ENCODE assay signal across 19 cellular contexts in genomic region chr12:38995249-38995648, GRCh38.
DNase-seq lines count a peak whose midpoint lies in the region; ATAC-seq and TF ChIP-seq lines count a peak whose summit lies in the region.
"Had no signal": no experiment of that assay in that cellular context is flagged by ENCODE, and none has a peak within 500 bp of the region (broad histone marks: within the 10 kb centered on the region; RNA-seq: fewer than 3 reads in every experiment).

No MANE protein-coding gene starts in this region.

- H3K36me3 ChIP-seq in PC-3 (ENCODE audit: low read depth, low read length) (no peaks in the 10 kb centered on the region), neural cell (ENCODE audit: insufficient read depth, low read length) (no peaks in the 10 kb centered on the region), smooth muscle cell (ENCODE audit: low read depth) (no peaks in the 10 kb centered on the region)
- H3K36me3 ChIP-seq: BE2C; BLaER1 treated with 17β-estradiol and CSF1 and Interleukin-3, amounts not matched to agents 10 nM and 100 nM had no signal

- TF ChIP-seq RAD21 in neural cell (conservative IDR thresholded peaks at IDR 0.05): no peak

- H3K27ac ChIP-seq in PC-3 (ENCODE audit: low read length): no peak overlapping the region
- peak overlapping the region; percentile 40 for H3K27ac ChIP-seq in neural cell (ENCODE audit: low read length)
- no peak overlapping the region for H3K27ac ChIP-seq in smooth muscle cell (ENCODE audit: low read depth)
- H3K27ac ChIP-seq: 22Rv1; BLaER1 treated with 17β-estradiol and CSF1 and Interleukin-3, amounts not matched to agents 10 nM and 100 nM had no signal

- no peak overlapping the region for H3K4me2 ChIP-seq in PC-3 (ENCODE audit: low read length)
- H3K4me2 ChIP-seq in neural cell (ENCODE audit: low read length): no peak overlapping the region
- H3K4me2 ChIP-seq in smooth muscle cell: no peak overlapping the region
- H3K4me2 ChIP-seq: BLaER1 treated with 17β-estradiol and CSF1 and Interleukin-3, amounts not matched to agents 10 nM and 100 nM; GM23338 had no signal

- H4K20me1 ChIP-seq in PC-3 (ENCODE audit: low read length) (no peaks in the 10 kb centered on the region), neural cell (ENCODE audit: insufficient read depth) (no peaks in the 10 kb centered on the region), smooth muscle cell (ENCODE audit: low read depth) (no peaks in the 10 kb centered on the region)
- H4K20me1 ChIP-seq: BLaER1 treated with 17β-estradiol and CSF1 and Interleukin-3, amounts not matched to agents 10 nM and 100 nM had no signal

- CTCF ChIA-PET in PC-3 (lab: Charles Lee): no interaction called here

- TF ChIP-seq EP300 in neural cell (conservative IDR thresholded peaks at IDR 0.05; ENCODE audit: poor library complexity, severe bottlenecking): no peak

- no TSS peak for BruUV-seq in PC-3 (replicated peaks; lab: Mats Ljungman, UMichigan)

- no peak overlapping the region for H3K9ac ChIP-seq in PC-3 (ENCODE audit: low read length)
- no peak overlapping the region for H3K9ac ChIP-seq in neural cell (ENCODE audit: low read length)
- H3K9ac ChIP-seq in smooth muscle cell (ENCODE audit: low read depth): no peak overlapping the region
- H3K9ac ChIP-seq: BLaER1 treated with 17β-estradiol and CSF1 and Interleukin-3, amounts not matched to agents 10 nM and 100 nM had no signal

- H3K27me3 ChIP-seq in PC-3 (ENCODE audit: low read length) (no peaks in the 10 kb centered on the region), neural cell (ENCODE audit: insufficient read depth, low read depth, low read length) (no peaks in the 10 kb centered on the region), smooth muscle cell (ENCODE audit: low read depth) (no peaks in the 10 kb centered on the region)
- H3K27me3 ChIP-seq: BE2C; BLaER1 treated with 17β-estradiol and CSF1 and Interleukin-3, amounts not matched to agents 10 nM and 100 nM had no signal

- H3K79me2 ChIP-seq in PC-3 (ENCODE audit: low read length) (no peaks in the 10 kb centered on the region), neural cell (replicated peaks; ENCODE audit: insufficient read depth, low read length) (no peaks in the 10 kb centered on the region), smooth muscle cell (ENCODE audit: low read depth) (no peaks in the 10 kb centered on the region)

- peak overlapping the region; percentile 37; the same call in 1 of the 2 replicates for H2AFZ ChIP-seq in PC-3 (ENCODE audit: low read length)
- H2AFZ ChIP-seq in neural cell (ENCODE audit: low read depth, low read length): no peak overlapping the region
- H2AFZ ChIP-seq in smooth muscle cell (ENCODE audit: low read depth): peak overlapping the region; percentile 39
- H2AFZ ChIP-seq: GM23338 had no signal

- H3K4me1 ChIP-seq in PC-3 (ENCODE audit: insufficient read depth, low read length) (no peaks in the 10 kb centered on the region), smooth muscle cell (ENCODE audit: low read depth) (no peaks in the 10 kb centered on the region)
- H3K4me1 ChIP-seq: BE2C; BLaER1 treated with 17β-estradiol and CSF1 and Interleukin-3, amounts not matched to agents 10 nM and 100 nM; Caco-2 had no signal

- H3K9me2 ChIP-seq in PC-3 (replicated peaks; ENCODE audit: low read length) (no peaks in the 10 kb centered on the region), neural cell (ENCODE audit: insufficient read depth, low read length) (no peaks in the 10 kb centered on the region)

- intact Hi-C loops in PC-3 (cut with micrococcal nuclease): no loop called here

- TF ChIP-seq CTCF in PC-3 (conservative IDR thresholded peaks at IDR 0.05; ENCODE audit: low read depth, low read length) (no peak), neural cell (IDR thresholded peaks at IDR 0.05; ENCODE audit: poor library complexity, severe bottlenecking) (no peak), smooth muscle cell (IDR thresholded peaks at IDR 0.05; ENCODE audit: borderline replicate concordance, insufficient read depth, poor library complexity, severe bottlenecking) (no peak)

- WGBS in smooth muscle cell (ENCODE audit: low lambda C conversion rate): 41% methylated on average over 3 of the region's 3 CpGs

- POLR2A ChIA-PET in PC-3 (lab: Charles Lee; ENCODE audit: unreplicated experiment): no interaction called here

- H3K9me3 ChIP-seq in PC-3 (ENCODE audit: low read length) (no peaks in the 10 kb centered on the region), neural cell (ENCODE audit: low read length) (no peaks in the 10 kb centered on the region), smooth muscle cell (replicated peaks; ENCODE audit: low read depth) (no peaks in the 10 kb centered on the region)
- H3K9me3 ChIP-seq: BE2C had no signal

- no peak for ATAC-seq in PC-3
- no peak for ATAC-seq in GM21737 (IDR thresholded peaks at IDR 0.05; ENCODE audit: unreplicated experiment)
- ATAC-seq: GM12878, GM23338 had no signal

- DNase-seq in COLO829 (ENCODE audit: low spot score) (peak; percentile 17), PC-3 (no peak), smooth muscle cell (lab: John Stamatoyannopoulos, UW; ENCODE audit: unreplicated experiment) (no peak), AG08395 (ENCODE audit: low spot score) (no peak), C1 segment of cervical spinal cord (lab: John Stamatoyannopoulos, UW) (no peak)
- DNase-seq: AML-193; BE2C; Caco-2; CD4-positive, alpha-beta memory T cell; DMS153; DND-41; H9; HFFc6 had no signal

- H3F3A ChIP-seq in PC-3 (ENCODE audit: low read length, unreplicated experiment) (no peaks in the 10 kb centered on the region), neural cell (ENCODE audit: insufficient read depth, low read length, poor library complexity, severe bottlenecking) (peaks cover 2% of the 10 kb centered on the region), smooth muscle cell (ENCODE audit: low read depth) (no peaks in the 10 kb centered on the region)

- H3K4me3 ChIP-seq in PC-3 (ENCODE audit: low read length) (no peak overlapping the region), neural cell (ENCODE audit: low read length) (no peak overlapping the region), smooth muscle cell (no peak overlapping the region)
- H3K4me3 ChIP-seq: BLaER1 treated with 17β-estradiol and CSF1 and Interleukin-3, amounts not matched to agents 10 nM and 100 nM; GM12878; GM23338 had no signal

TF ChIP-seq in neural cell, 6 proteins besides CTCF, POLR2A, EP300 and RAD21:
- TF ChIP-seq SMC3 (conservative IDR thresholded peaks at IDR 0.05; ENCODE audit: poor library complexity) (no peak), TAF1 (IDR thresholded peaks at IDR 0.05; ENCODE audit: low read depth) (no peak), MXI1 (conservative IDR thresholded peaks at IDR 0.05; ENCODE audit: poor library complexity, severe bottlenecking) (no peak), REST (IDR thresholded peaks at IDR 0.05; ENCODE audit: borderline replicate concordance) (no peak), EZH2 (IDR thresholded peaks at IDR 0.05; ENCODE audit: borderline replicate concordance, insufficient read depth, low read length, poor library complexity, severe bottlenecking) (no peak), POLR2AphosphoS5 (IDR thresholded peaks at IDR 0.05) (no peak)
